ENCODE assay signal across 12 cellular contexts in genomic region chr2:168466190-168466737, GRCh38. TPM values are rescaled to one million over a fixed set of nuclear protein-coding genes. Genes with fewer than 3 reads are reported as not detected.
DNase-seq lines count a peak whose midpoint lies in the region; ATAC-seq, FAIRE-seq and TF ChIP-seq lines count a peak whose summit lies in the region.
"Had no signal": no experiment of that assay in that cellular context is flagged by ENCODE, and none has a peak within 500 bp of the region (broad histone marks: within the 10 kb centered on the region; RNA-seq: fewer than 3 reads in every experiment).

No MANE protein-coding gene starts in this region.

- H2AFZ ChIP-seq in HepG2 (ENCODE audit: low read length) (no peak overlapping the region), keratinocyte (ENCODE audit: control insufficient read depth, low read length) (no peak overlapping the region)

- H3K4me1 Mint-ChIP-seq in T-cell: peaks cover 72 to 81% (median 76%) of the 10 kb centered on the region in 3 donors

- peak overlapping the region; percentile 0 for H3K27ac ChIP-seq in HepG2 (ENCODE audit: extremely low read length, insufficient read depth, low read length)
- no peak overlapping the region for H3K27ac ChIP-seq in right lobe of liver
- H3K27ac ChIP-seq in keratinocyte (ENCODE audit: control insufficient read depth, insufficient read depth, low read length): no peak overlapping the region
- peak overlapping the region; percentile 36 to 64 for H3K27ac ChIP-seq in uterus

- H3K9me3 ChIP-seq in HepG2 (ENCODE audit: low read length) (no peaks in the 10 kb centered on the region), right lobe of liver (no peaks in the 10 kb centered on the region), keratinocyte (ENCODE audit: control insufficient read depth, low read depth, low read length) (no peaks in the 10 kb centered on the region), uterus (no peaks in the 10 kb centered on the region)

- peaks cover 76% of the 10 kb centered on the region for H3K79me2 ChIP-seq in HepG2 (ENCODE audit: insufficient read depth, low read length)
- peaks cover 94% of the 10 kb centered on the region for H3K79me2 ChIP-seq in keratinocyte (ENCODE audit: control insufficient read depth, insufficient read depth, low read length)

- no peaks in the 10 kb centered on the region for H3K36me3 ChIP-seq in HepG2 (replicated peaks in 1 of 2; ENCODE audit: control insufficient read depth in 1 of 2, insufficient read depth in 2 of 2, low read length in 2 of 2)
- H3K36me3 ChIP-seq in right lobe of liver: no peaks in the 10 kb centered on the region
- H3K36me3 ChIP-seq in keratinocyte (ENCODE audit: control insufficient read depth in 2 of 2, extremely low read depth in 1 of 2, insufficient read depth in 2 of 2, low read length in 2 of 2): peaks cover 0 to 3% of the 10 kb centered on the region in 2 experiments
- no peaks in the 10 kb centered on the region for H3K36me3 ChIP-seq in uterus

- in situ Hi-C loops in HepG2 (cut with HindIII; ENCODE audit: extremely low pct_ligation_motif_present, low pct_unique_long_range_greater_than_20kb): no loop called here

- no peaks in the 10 kb centered on the region for H3K36me3 Mint-ChIP-seq in T-cell

- H3K27ac Mint-ChIP-seq in T-cell: peak overlapping the region; percentile 41 to 86

- H4K20me1 ChIP-seq in HepG2 (ENCODE audit: insufficient read depth, low read length) (peaks cover 13% of the 10 kb centered on the region), keratinocyte (ENCODE audit: control insufficient read depth, extremely low read depth, insufficient read depth, low read length) (peaks cover 3% of the 10 kb centered on the region)

- no peak for TF ChIP-seq POLR2A in HepG2 (IDR thresholded peaks at IDR 0.05; ENCODE audit: insufficient read depth in 1 of 2, low read depth in 2 of 2, low read length in 2 of 2)
- no peak for TF ChIP-seq POLR2A in right lobe of liver (IDR thresholded peaks at IDR 0.05)
- no peak for TF ChIP-seq POLR2A in uterus (IDR thresholded peaks at IDR 0.05)

- H3K27me3 Mint-ChIP-seq in T-cell: no peaks in the 10 kb centered on the region

- TF ChIP-seq RAD21 in HepG2 (CRISPR knock-in tag; IDR thresholded peaks at IDR 0.05): no peak

- H3K4me2 ChIP-seq in HepG2 (ENCODE audit: low read depth, low read length): peak overlapping the region; percentile 13
- H3K4me2 ChIP-seq in keratinocyte (ENCODE audit: control insufficient read depth, extremely low read depth, insufficient read depth, low read depth, low read length): peak overlapping the region; percentile 29

- peak overlapping the region; percentile 18 to 72 (median 40) for H3K4me3 Mint-ChIP-seq in T-cell

- ATAC-seq in HepG2 (peak; percentile 41; the same call in 1 of the 3 replicates), right lobe of liver (no peak), T-cell (replicated peaks in 1 of 4) (no peak), HG02973 (IDR thresholded peaks at IDR 0.05; ENCODE audit: unreplicated experiment) (no peak)

- FAIRE-seq in HepG2 (lab: Jason Lieb, UNC) (no peak), keratinocyte (lab: Jason Lieb, UNC) (peak; percentile 55)

- H3K27me3 ChIP-seq in HepG2 (ENCODE audit: control insufficient read depth in 1 of 2, insufficient read depth in 2 of 2, low read length in 2 of 2): no peaks in the 10 kb centered on the region
- H3K27me3 ChIP-seq in right lobe of liver: no peaks in the 10 kb centered on the region
- H3K27me3 ChIP-seq in keratinocyte (ENCODE audit: control insufficient read depth, extremely low read depth, insufficient read depth, low read length): no peaks in the 10 kb centered on the region
- no peaks in the 10 kb centered on the region for H3K27me3 ChIP-seq in uterus

- TF ChIP-seq CTCF in HepG2 (CRISPR knock-in tag; IDR thresholded peaks at IDR 0.05) (no peak), right lobe of liver (IDR thresholded peaks at IDR 0.05) (no peak), keratinocyte (optimal IDR thresholded peaks at IDR 0.05 in 1 of 3, IDR thresholded peaks at IDR 0.05 in 1 of 3, conservative IDR thresholded peaks at IDR 0.05 in 1 of 3; ENCODE audit: extremely low read depth in 1 of 3, insufficient read depth in 2 of 3, low read length in 3 of 3) (no peak), uterus (IDR thresholded peaks at IDR 0.05) (no peak)

- H3K4me1 ChIP-seq in HepG2 (ENCODE audit: insufficient read depth, low read length) (peaks cover 65% of the 10 kb centered on the region), right lobe of liver (peaks cover 0 to 36% (median 12%) of the 10 kb centered on the region in 4 donors), keratinocyte (ENCODE audit: control insufficient read depth, extremely low read depth, insufficient read depth, low read length) (peaks cover 6% of the 10 kb centered on the region), uterus (no peaks in the 10 kb centered on the region)

- WGBS in HepG2 (ENCODE audit: low lambda C conversion rate): 66% methylated on average over 2 of the region's 2 CpGs
- WGBS in right lobe of liver (ENCODE audit: insufficient coverage, low coverage, low lambda C conversion rate, missing lambda C conversion rate): 49% methylated on average over 2 of the region's 2 CpGs

- dilution Hi-C loops in keratinocyte (cut with MboI; ENCODE audit: extremely low pct_ligation_motif_present, low sequenced_read_pairs): no loop called here

- no peak for TF ChIP-seq EP300 in HepG2 (IDR thresholded peaks at IDR 0.05; ENCODE audit: low read depth in 2 of 2, low read length in 2 of 2)
- TF ChIP-seq EP300 in HepG2 (CRISPR knock-in tag; IDR thresholded peaks at IDR 0.05; ENCODE audit: borderline replicate concordance): no peak

- H3K9me1 ChIP-seq in keratinocyte (ENCODE audit: control insufficient read depth, extremely low read depth, insufficient read depth, low read length): no peaks in the 10 kb centered on the region

- H3K9me3 Mint-ChIP-seq in T-cell: no peaks in the 10 kb centered on the region

- BruUV-seq in HepG2 (replicated peaks; lab: Mats Ljungman, UMichigan): no TSS peak

- H3K9ac ChIP-seq in HepG2 (ENCODE audit: insufficient read depth, low read depth, low read length) (no peak overlapping the region), keratinocyte (ENCODE audit: control insufficient read depth, extremely low read depth, insufficient read depth, low read length) (no peak overlapping the region)

- H3K4me3 ChIP-seq in HepG2 (replicated peaks in 1 of 3; ENCODE audit: insufficient read depth in 1 of 3, low read depth in 2 of 3, low read length in 3 of 3) (no peak overlapping the region), right lobe of liver (no peak overlapping the region), keratinocyte (ENCODE audit: control insufficient read depth in 2 of 3, extremely low read depth in 1 of 3, insufficient read depth in 2 of 3, low read depth in 1 of 3, low read length in 3 of 3) (no peak overlapping the region), uterus (no peak overlapping the region)

- intact Hi-C loops in HepG2 (cut with micrococcal nuclease; ENCODE audit: unreplicated experiment): no loop called here
- intact Hi-C loops in right lobe of liver (cut with DNase I): no loop called here
- intact Hi-C loops in uterus (cut with DNase I; ENCODE audit: low total_unique reads): no loop called here

- CTCF ChIA-PET in HepG2 (lab: Yijun Ruan, JAX; ENCODE audit: low intra/inter-chr PET ratio, low total read pairs): no interaction called here
- CTCF ChIA-PET in T-cell (lab: Charles Lee): no interaction called here

- no peak for DNase-seq in HepG2 (ENCODE audit: low spot score)
- no peak for DNase-seq in right lobe of liver
- DNase-seq in T-cell: no peak
- no peak for DNase-seq in keratinocyte (ENCODE audit: low read depth, low spot score)
- no peak for DNase-seq in uterus
- DNase-seq in NCI-H128 (lab: John Stamatoyannopoulos, UW; ENCODE audit: unreplicated experiment): no peak
- no peak for DNase-seq in activated CD8-positive, alpha-beta memory T cell treated with anti-CD3 and anti-CD28 coated beads for 24 hours
- DNase-seq: activated CD8-positive, alpha-beta memory T cell treated with anti-CD3 and anti-CD28 coated beads, Interleukin-2, amount 50 U/mL, for 48 hours; NCI-H1105; posterior cingulate gyrus; T1000 had no signal

- POLR2A ChIA-PET in HepG2 (lab: Yijun Ruan, JAX): interaction anchor here (1.3 kb wide), 1 partner anchor 28 kb away, joined by 3 read pairs; no protein-coding TSS in a partner anchor
- POLR2A ChIA-PET in T-cell (lab: Charles Lee): no interaction called here

RNA-seq across cellular contexts. Expression of gene CERS6, which starts 10.2 kb away (rescaled TPM):
- total RNA-seq in HepG2 (2016; rRNA removed; fragmentation: Illumina TruSeq; extraction: Trizol) (17.3 and 20.3 TPM in 2 replicates), right lobe of liver (10 to 100 TPM; 10.4 to 30.1 (median 15.6) TPM), T-cell (10 to 100 TPM; 11.1 to 20.3 (median 13.6) TPM), uterus (10 to 100 TPM; 20.0 to 47.2 (median 26.6) TPM)
- 2.1 and 2.4 TPM in 2 replicates for total RNA-seq in HepG2 (2016; cell fraction: cytosol; rRNA removed; fragmentation: Illumina TruSeq; extraction: Trizol; ENCODE audit: low read depth)
- total RNA-seq in HepG2 (2016; cell fraction: insoluble cytoplasmic fraction; rRNA removed; fragmentation: Illumina TruSeq; extraction: Trizol): 15.6 and 19.2 TPM in 2 replicates
- 7.9 and 8.5 TPM in 2 replicates for total RNA-seq in HepG2 (2016; cell fraction: membrane; rRNA removed; fragmentation: Illumina TruSeq; extraction: Trizol)
- total RNA-seq in HepG2 (2016; cell fraction: nucleus; rRNA removed; fragmentation: Illumina TruSeq; extraction: Trizol): 28.3 and 35.1 TPM in 2 replicates
- polyA plus RNA-seq in HepG2 (2011; rRNA removed) (8.6 and 10.1 TPM in 2 replicates), keratinocyte (11.3 to 19.5 TPM (median 15.6 TPM) in 3 replicates)
- polyA plus RNA-seq in HepG2 (2011; cell fraction: cytosol; rRNA removed): 4.7 and 8.3 TPM in 2 replicates
- 3.9 and 5.3 TPM in 2 replicates for polyA plus RNA-seq in HepG2 (2011; cell fraction: nucleus; rRNA removed)
- polyA plus RNA-seq in HepG2 (2012): 18.5 and 21.2 TPM in 2 replicates
- polyA plus RNA-seq in HepG2 (2016; cell fraction: cytosol; fragmentation: Illumina TruSeq; extraction: Trizol; ENCODE audit: low read depth): 1.3 and 1.4 TPM in 2 replicates
- 13.9 and 14.3 TPM in 2 replicates for polyA plus RNA-seq in HepG2 (2016; cell fraction: insoluble cytoplasmic fraction; fragmentation: Illumina TruSeq; extraction: Trizol; ENCODE audit: low read depth)
- polyA plus RNA-seq in HepG2 (2016; cell fraction: membrane; fragmentation: Illumina TruSeq; extraction: Trizol; ENCODE audit: low read depth): 3.6 and 4.3 TPM in 2 replicates
- polyA plus RNA-seq in HepG2 (2016; cell fraction: nucleus; fragmentation: Illumina TruSeq; extraction: Trizol; ENCODE audit: insufficient read depth, low read depth): 26.8 and 27.2 TPM in 2 replicates
- polyA minus RNA-seq in HepG2 (2011; rRNA and poly(A)+ RNA removed; ENCODE audit: low replicate concordance): 0.05 and 16.1 TPM in 2 replicates
- polyA minus RNA-seq in HepG2 (2011; cell fraction: cytosol; rRNA and poly(A)+ RNA removed): 17.0 and 18.7 TPM in 2 replicates
- polyA minus RNA-seq in HepG2 (2011; cell fraction: nucleus; rRNA and poly(A)+ RNA removed): 20.2 and 23.0 TPM in 2 replicates
- 4.3 TPM for polyA plus RNA-seq in keratinocyte (2011; ENCODE audit: low read depth)
- 7.2 and 12.7 TPM in 2 replicates for polyA plus RNA-seq in keratinocyte (2011; cell fraction: cytosol; rRNA removed)
- 19.8 and 22.8 TPM in 2 replicates for polyA plus RNA-seq in keratinocyte (2011; cell fraction: nucleus; rRNA removed)
- polyA plus RNA-seq in keratinocyte (2012; ENCODE audit: low replicate concordance): 11.1 and 20.4 TPM in 2 replicates
- polyA minus RNA-seq in keratinocyte: 16.4 to 29.3 TPM (median 17.2 TPM) in 3 replicates
- polyA minus RNA-seq in keratinocyte (2011; cell fraction: cytosol; rRNA and poly(A)+ RNA removed): 12.5 TPM
- 23.8 and 47.7 TPM in 2 replicates for polyA minus RNA-seq in keratinocyte (2011; cell fraction: nucleus; rRNA and poly(A)+ RNA removed)

Comparison
In these comparisons a context has a peak if more than half of its experiments do, and no peak if none do; other contexts are left out.
1. H3K27ac ChIP-seq: peak in HepG2 (single experiment) and uterus (2 of 2); none in right lobe of liver (0 of 3) and keratinocyte (single experiment).